In the genomic region with DNA sequence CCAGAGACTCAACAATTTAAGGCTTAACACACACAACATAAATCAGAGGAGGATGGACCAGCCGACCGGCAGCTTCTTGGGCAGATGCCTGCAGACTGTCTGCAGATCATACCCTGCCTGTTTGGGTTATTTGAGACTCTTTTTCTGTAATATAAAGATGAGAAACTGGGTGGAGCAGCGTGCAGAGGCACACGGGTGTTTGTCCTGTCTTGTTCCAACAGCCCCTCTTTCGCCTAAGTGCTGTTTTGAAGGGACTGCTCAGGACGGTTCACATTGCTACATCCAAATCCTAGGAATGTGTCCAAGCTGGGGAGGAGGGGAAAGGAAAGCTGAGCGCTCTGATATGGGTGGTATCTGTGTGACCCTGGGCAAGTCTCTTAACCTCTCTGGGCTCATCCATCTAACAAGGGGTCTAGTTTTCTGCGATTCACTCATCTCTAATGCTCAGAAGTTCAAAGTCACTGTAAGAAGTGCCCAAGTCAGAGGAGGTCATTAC, we compare ENCODE assay signal across 15 cellular contexts.
DNase-seq lines count a peak whose midpoint lies in the region; ATAC-seq and TF ChIP-seq lines count a peak whose summit lies in the region.
"Had no signal": no experiment of that assay in that cellular context is flagged by ENCODE, and none has a peak within 500 bp of the region (broad histone marks: within the 10 kb centered on the region; RNA-seq: fewer than 3 reads in every experiment).

No MANE protein-coding gene starts in this region.

- H3K27ac Mint-ChIP-seq in activated T-helper 2 cell treated with anti-CD3 and anti-CD28 coated beads, Interferon-gamma antibody, Interleukin-2, Interleukin-4, amounts not matched to agents 10 μg/mL and 5 μg/mL and 100 μg/mL, durations not matched to agents 14 hours and 24 hours and 36 hours = peak overlapping the region; percentile 31
- no peak overlapping the region for H3K27ac Mint-ChIP-seq in endothelial cell (ENCODE audit: unreplicated experiment)

- peak in 1 of 4 donors; percentile 18 for TF ChIP-seq POLR2A in esophagus squamous epithelium (IDR thresholded peaks at IDR 0.05)

- no peak overlapping the region for H3K4me2 ChIP-seq in MM.1S (ENCODE audit: low read depth, low read length)

- H3K4me3 Mint-ChIP-seq in activated T-helper 2 cell treated with anti-CD3 and anti-CD28 coated beads, Interferon-gamma antibody, Interleukin-2, Interleukin-4, amounts not matched to agents 10 μg/mL and 5 μg/mL and 100 μg/mL, durations not matched to agents 14 hours and 24 hours and 36 hours (ENCODE audit: low read depth) = no peak overlapping the region
- no peak overlapping the region for H3K4me3 Mint-ChIP-seq in endothelial cell (ENCODE audit: unreplicated experiment)

- no peaks in the 10 kb centered on the region for H3K9me3 Mint-ChIP-seq in activated T-helper 2 cell treated with anti-CD3 and anti-CD28 coated beads, Interferon-gamma antibody, Interleukin-2, Interleukin-4, amounts not matched to agents 10 μg/mL and 5 μg/mL and 100 μg/mL, durations not matched to agents 14 hours and 24 hours and 36 hours
- H3K9me3 Mint-ChIP-seq in endothelial cell (ENCODE audit: unreplicated experiment) = no peaks in the 10 kb centered on the region

- CTCF ChIA-PET in HEK293 (lab: Yijun Ruan, JAX) = no interaction called here

- H3F3A ChIP-seq in MM.1S (ENCODE audit: insufficient read depth, low read length) = no peaks in the 10 kb centered on the region

- no peaks in the 10 kb centered on the region for H4K20me1 ChIP-seq in MM.1S (ENCODE audit: insufficient read depth, low read length)

- no peak overlapping the region for H2AFZ ChIP-seq in MM.1S (ENCODE audit: low read length)

- H3K4me3 ChIP-seq in HEK293 (ENCODE audit: low read depth, low read length) = no peak overlapping the region
- H3K4me3 ChIP-seq in esophagus squamous epithelium = no peak overlapping the region
- no peak overlapping the region for H3K4me3 ChIP-seq in MM.1S (ENCODE audit: low read length)
- H3K4me3 ChIP-seq: BLaER1 treated with 17β-estradiol and CSF1 and Interleukin-3, amounts not matched to agents 10 nM and 100 nM; right atrium auricular region; SJSA1 had no signal

- H3K4me1 Mint-ChIP-seq in activated T-helper 2 cell treated with anti-CD3 and anti-CD28 coated beads, Interferon-gamma antibody, Interleukin-2, Interleukin-4, amounts not matched to agents 10 μg/mL and 5 μg/mL and 100 μg/mL, durations not matched to agents 14 hours and 24 hours and 36 hours (ENCODE audit: low read depth) = peaks cover 15% of the 10 kb centered on the region
- H3K4me1 Mint-ChIP-seq in endothelial cell (ENCODE audit: unreplicated experiment) = peaks cover 23% of the 10 kb centered on the region

- peaks cover 93% of the 10 kb centered on the region for H3K36me3 Mint-ChIP-seq in activated T-helper 2 cell treated with anti-CD3 and anti-CD28 coated beads, Interferon-gamma antibody, Interleukin-2, Interleukin-4, amounts not matched to agents 10 μg/mL and 5 μg/mL and 100 μg/mL, durations not matched to agents 14 hours and 24 hours and 36 hours (ENCODE audit: low read depth)
- peaks cover 21% of the 10 kb centered on the region for H3K36me3 Mint-ChIP-seq in endothelial cell (ENCODE audit: low read depth, unreplicated experiment)

- no peak for DNase-seq in activated T-helper 2 cell treated with anti-CD3 and anti-CD28 coated beads, Interferon-gamma antibody, Interleukin-2, Interleukin-4, amounts not matched to agents 10 μg/mL and 5 μg/mL and 100 μg/mL, durations not matched to agents 14 hours and 24 hours and 36 hours (ENCODE audit: low spot score)
- DNase-seq in esophagus squamous epithelium (lab: John Stamatoyannopoulos, UW) (no peak), omental fat pad (ENCODE audit: low spot score) (no peak), endothelial cell (ENCODE audit: low spot score) (no peak), NCI-H446 treated with DMSO at 0.1 percent for 48 hours (lab: John Stamatoyannopoulos, UW) (no peak), dermis blood vessel endothelial cell (no peak), MM.1S (no peak)
- DNase-seq: activated CD4-positive, alpha-beta T cell treated with anti-CD3 and anti-CD28 coated beads, Interleukin-2, amount 50 U/mL, for 48 hours; brain microvascular endothelial cell; DMS79; NCI-H524 had no signal

- H3K79me2 ChIP-seq in MM.1S (ENCODE audit: low read length) = no peaks in the 10 kb centered on the region

- TF ChIP-seq CTCF in HEK293 (tag by site-specific recombination; IDR thresholded peaks at IDR 0.05) (no peak), esophagus squamous epithelium (IDR thresholded peaks at IDR 0.05) (no peak), omental fat pad (IDR thresholded peaks at IDR 0.05) (no peak), endothelial cell (IDR thresholded peaks at IDR 0.05; ENCODE audit: unreplicated experiment) (no peak), MM.1S (IDR thresholded peaks at IDR 0.05; ENCODE audit: low read length) (no peak)

- no peaks in the 10 kb centered on the region for H3K9me3 ChIP-seq in HEK293 (ENCODE audit: control insufficient read depth, insufficient read depth, low read depth, low read length)
- no peaks in the 10 kb centered on the region for H3K9me3 ChIP-seq in esophagus squamous epithelium
- H3K9me3 ChIP-seq in MM.1S (replicated peaks; ENCODE audit: insufficient read depth, low read length) = no peaks in the 10 kb centered on the region
- H3K9me3 ChIP-seq: BLaER1 treated with 17β-estradiol and CSF1 and Interleukin-3, amounts not matched to agents 10 nM and 100 nM; right atrium auricular region; SJSA1 had no signal

- H3K27ac ChIP-seq in HEK293 (ENCODE audit: extremely low read depth, low read depth, low read length) = no peak overlapping the region
- peak overlapping the region; percentile 6 to 71 (median 62) for H3K27ac ChIP-seq in esophagus squamous epithelium
- H3K27ac ChIP-seq in MM.1S (ENCODE audit: low read length) = no peak overlapping the region
- H3K27ac ChIP-seq: BLaER1 treated with 17β-estradiol and CSF1 and Interleukin-3, amounts not matched to agents 10 nM and 100 nM; brain microvascular endothelial cell; right atrium auricular region; SJSA1 had no signal

- no peaks in the 10 kb centered on the region for H3K27me3 Mint-ChIP-seq in activated T-helper 2 cell treated with anti-CD3 and anti-CD28 coated beads, Interferon-gamma antibody, Interleukin-2, Interleukin-4, amounts not matched to agents 10 μg/mL and 5 μg/mL and 100 μg/mL, durations not matched to agents 14 hours and 24 hours and 36 hours (ENCODE audit: low read depth)
- H3K27me3 Mint-ChIP-seq in endothelial cell (ENCODE audit: unreplicated experiment) = peaks cover 3% of the 10 kb centered on the region

- H3K9me2 ChIP-seq in MM.1S (replicated peaks; ENCODE audit: insufficient read depth, low read length) = no peaks in the 10 kb centered on the region

- peak; percentile 12 for ATAC-seq in omental fat pad (ENCODE audit: low FRiP score)

- H3K36me3 ChIP-seq in HEK293 (ENCODE audit: control insufficient read depth in 2 of 2, insufficient read depth in 1 of 2, low read length in 2 of 2) = no peaks in the 10 kb centered on the region
- H3K36me3 ChIP-seq in esophagus squamous epithelium = peaks cover 0 to 52% (median 0%) of the 10 kb centered on the region in 3 donors
- no peaks in the 10 kb centered on the region for H3K36me3 ChIP-seq in MM.1S (replicated peaks; ENCODE audit: insufficient read depth, low read length)

- 21 to 31% methylated on average over 8 of the region's 8 CpGs for WGBS in esophagus squamous epithelium, 2 donors

- no peaks in the 10 kb centered on the region for H3K27me3 ChIP-seq in esophagus squamous epithelium
- no peaks in the 10 kb centered on the region for H3K27me3 ChIP-seq in MM.1S (replicated peaks; ENCODE audit: insufficient read depth, low read length)
- H3K27me3 ChIP-seq: BLaER1 treated with 17β-estradiol and CSF1 and Interleukin-3, amounts not matched to agents 10 nM and 100 nM; brain microvascular endothelial cell; right atrium auricular region; SJSA1 had no signal

- intact Hi-C loops in activated T-helper 2 cell treated with anti-CD3 and anti-CD28 coated beads, Interferon-gamma antibody, Interleukin-2, Interleukin-4, amounts not matched to agents 10 μg/mL and 5 μg/mL and 100 μg/mL, durations not matched to agents 14 hours and 24 hours and 36 hours (cut with micrococcal nuclease) = no loop called here
- intact Hi-C loops in esophagus squamous epithelium (cut with DNase I) = no loop called here

- POLR2A ChIA-PET in HEK293 (lab: Yijun Ruan, JAX) = interaction anchor here (1.5 kb wide), 1 partner anchor 69 kb away, joined by 3 read pairs; no protein-coding TSS in a partner anchor

- H3K9ac ChIP-seq in MM.1S (ENCODE audit: low read length) = no peak overlapping the region
- H3K9ac ChIP-seq: BLaER1 treated with 17β-estradiol and CSF1 and Interleukin-3, amounts not matched to agents 10 nM and 100 nM had no signal

- H3K4me1 ChIP-seq in HEK293 (ENCODE audit: control insufficient read depth, insufficient read depth, low read length) (no peaks in the 10 kb centered on the region), esophagus squamous epithelium (peaks cover 32 to 88% (median 38%) of the 10 kb centered on the region in 3 donors), MM.1S (ENCODE audit: low read length) (no peaks in the 10 kb centered on the region)
- H3K4me1 ChIP-seq: right atrium auricular region had no signal

TF ChIP-seq in HEK293, 187 proteins besides CTCF, POLR2A, EP300 and RAD21 (continues in another document):
- TF ChIP-seq ZNF341 (tag by site-specific recombination; IDR thresholded peaks at IDR 0.05; ENCODE audit: low read depth) (no peak), SP3 (tag by site-specific recombination; IDR thresholded peaks at IDR 0.05) (no peak), ZNF302 (tag by site-specific recombination; IDR thresholded peaks at IDR 0.05; ENCODE audit: low read depth) (no peak), ZNF792 (tag by site-specific recombination; IDR thresholded peaks at IDR 0.05) (no peak), ZNF112 (tag by site-specific recombination; IDR thresholded peaks at IDR 0.05) (no peak), ZNF404 (tag by site-specific recombination; IDR thresholded peaks at IDR 0.05) (no peak), ZNF768 (tag by site-specific recombination; IDR thresholded peaks at IDR 0.05) (peak; percentile 68), KLF16 (tag by site-specific recombination; IDR thresholded peaks at IDR 0.05) (no peak), ZNF624 (tag by site-specific recombination; IDR thresholded peaks at IDR 0.05) (no peak), ZNF16 (tag by site-specific recombination; IDR thresholded peaks at IDR 0.05; ENCODE audit: low read depth) (no peak), GLI2 (tag by site-specific recombination; IDR thresholded peaks at IDR 0.05; ENCODE audit: borderline replicate concordance, low read depth) (no peak), ZNF623 (tag by site-specific recombination; IDR thresholded peaks at IDR 0.05) (no peak), ZNF776 (tag by site-specific recombination; IDR thresholded peaks at IDR 0.05; ENCODE audit: borderline replicate concordance) (no peak)

Comparison
In these comparisons a context has a peak if more than half of its experiments do, and no peak if none do; other contexts are left out.
1. H3K27ac ChIP-seq: peak in esophagus squamous epithelium (4 of 4); none in HEK293 (single experiment) and MM.1S (single experiment).